Comparison of ENCODE assay signal across 26 cellular contexts in the genomic region with DNA sequence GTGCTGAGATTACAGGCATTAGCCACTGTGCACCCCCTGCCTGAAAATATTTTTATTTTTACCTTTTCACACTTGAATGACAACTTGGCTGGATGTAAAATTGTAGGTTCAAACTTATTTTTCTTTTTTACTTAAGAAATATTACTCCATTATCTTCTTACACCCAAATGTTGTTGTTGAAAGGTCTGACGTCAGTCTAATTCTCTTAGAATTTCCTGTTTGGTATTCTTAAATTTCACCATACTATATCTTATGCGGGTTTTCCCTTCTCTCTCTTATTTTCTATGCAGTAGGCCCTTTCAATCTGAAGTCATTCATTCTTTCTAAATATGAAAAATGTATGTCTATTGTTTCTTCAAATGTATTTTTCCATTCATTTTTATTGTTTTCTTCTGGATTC.
"Had no signal": no experiment of that assay in that cellular context is flagged by ENCODE, and none has a peak within 500 bp of the region (broad histone marks: within the 10 kb centered on the region; RNA-seq: fewer than 3 reads in every experiment).

No MANE protein-coding gene starts in this region.

- H3K4me1 Mint-ChIP-seq: endodermal cell; immature natural killer cell; mesothelial cell of epicardium; naive B cell; naive thymus-derived CD8-positive, alpha-beta T cell had no signal

- H3K9me3 ChIP-seq: colonic mucosa, esophagus squamous epithelium, gastrocnemius medialis, left lung, lower lobe of right lung, mucosa of descending colon had no signal

- H3K27ac Mint-ChIP-seq: dendritic cell treated with granulocyte-macrophage colony-stimulating factor and Interleukin-4, amounts not matched to agents 40 ng/mL and 50 ng/mL, for 4 days; effector memory CD8-positive, alpha-beta T cell; endodermal cell; immature natural killer cell; mesothelial cell of epicardium; naive B cell; naive thymus-derived CD8-positive, alpha-beta T cell had no signal

- H3K36me3 ChIP-seq: colonic mucosa, esophagus squamous epithelium, gastrocnemius medialis, heart right ventricle, left lung, lower lobe of right lung had no signal

- H3K9me3 Mint-ChIP-seq: dendritic cell treated with granulocyte-macrophage colony-stimulating factor and Interleukin-4, amounts not matched to agents 40 ng/mL and 50 ng/mL, for 4 days; effector memory CD8-positive, alpha-beta T cell; immature natural killer cell; naive thymus-derived CD8-positive, alpha-beta T cell had no signal

- H3K4me3 Mint-ChIP-seq: dendritic cell treated with granulocyte-macrophage colony-stimulating factor and Interleukin-4, amounts not matched to agents 40 ng/mL and 50 ng/mL, for 4 days; effector memory CD8-positive, alpha-beta T cell; endodermal cell; immature natural killer cell; mesothelial cell of epicardium; naive B cell; naive thymus-derived CD8-positive, alpha-beta T cell had no signal

- H3K4me3 ChIP-seq: colonic mucosa, esophagus squamous epithelium, gastrocnemius medialis, heart right ventricle, left lung, lower lobe of right lung, mucosa of descending colon had no signal

- H3K36me3 Mint-ChIP-seq: immature natural killer cell; mesothelial cell of epicardium; naive B cell; naive thymus-derived CD8-positive, alpha-beta T cell had no signal

- H3K27ac ChIP-seq: colonic mucosa, esophagus squamous epithelium, gastrocnemius medialis, heart right ventricle, left lung, lower lobe of right lung had no signal

- H3K27me3 ChIP-seq: colonic mucosa, esophagus squamous epithelium, gastrocnemius medialis, left lung had no signal

- DNase-seq: colonic mucosa; cortex of kidney; effector CD8-positive, alpha-beta T cell; effector memory CD8-positive, alpha-beta T cell; endodermal cell; esophagus squamous epithelium; foreskin melanocyte; gastrocnemius medialis; glutamatergic neuron; head of caudate nucleus; heart right ventricle; hippocampal formation; immature natural killer cell; left cardiac atrium; left lung; left ventricle myocardium superior; lower lobe of right lung; mesenchymal stem cell; mucosa of descending colon; naive B cell; naive thymus-derived CD8-positive, alpha-beta T cell had no signal

- H3K4me1 ChIP-seq: colonic mucosa, esophagus squamous epithelium, gastrocnemius medialis, heart right ventricle, left lung, lower lobe of right lung had no signal

- ATAC-seq: effector memory CD8-positive, alpha-beta T cell; gastrocnemius medialis; heart right ventricle; left cardiac atrium; left lung; left ventricle myocardium superior; lower lobe of right lung; mucosa of descending colon; naive thymus-derived CD8-positive, alpha-beta T cell had no signal

- FAIRE-seq: endometrium, islet of Langerhans, keratinocyte had no signal
